8 cellular contexts compared by ENCODE assay signal in the genomic region with DNA sequence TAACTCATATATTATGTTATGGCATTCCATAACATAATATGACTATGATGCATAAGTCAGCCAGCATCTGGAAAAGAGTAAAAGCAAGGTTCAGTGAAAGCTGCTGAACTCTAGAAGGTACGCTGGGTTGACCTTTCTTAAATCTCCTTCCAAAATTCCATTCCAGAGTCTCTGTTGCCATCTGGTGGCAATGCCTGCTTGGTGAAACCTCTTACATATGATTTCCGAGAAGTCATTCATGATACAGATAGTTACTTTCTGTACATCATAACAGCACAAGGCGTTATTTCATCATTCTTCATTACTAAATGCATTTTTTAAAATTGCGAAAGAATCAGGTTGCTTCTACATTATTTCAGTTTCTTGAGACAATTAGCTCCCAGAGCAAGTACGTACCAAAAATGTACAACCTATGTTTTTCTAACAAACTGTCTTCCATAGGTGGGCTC. TPM values are rescaled to one million over a fixed set of nuclear protein-coding genes. Genes with fewer than 3 reads are reported as not detected.
DNase-seq lines count a peak whose midpoint lies in the region; ATAC-seq, FAIRE-seq and TF ChIP-seq lines count a peak whose summit lies in the region.

No MANE protein-coding gene starts in this region.

- H3K9me3 Mint-ChIP-seq in T-helper 1 cell treated with Interleukin-12 subunit alpha and Interleukin-12 subunit beta and Interleukin-4 antibody, amounts not matched to agents 30 μg/mL and 1 μg/mL, for 36 hours: no peaks in the 10 kb centered on the region
- H3K9me3 Mint-ChIP-seq in astrocyte (ENCODE audit: unreplicated experiment): no peaks in the 10 kb centered on the region

- H3K9ac ChIP-seq in astrocyte (ENCODE audit: low read length) (no peak overlapping the region), skeletal muscle satellite cell (ENCODE audit: low read depth, low read length) (no peak overlapping the region)

- H3K79me2 ChIP-seq in astrocyte (ENCODE audit: insufficient read depth, low read length): no peaks in the 10 kb centered on the region

- FAIRE-seq in A204.1 (lab: Jason Lieb, UNC): peak; percentile 97
- peak; percentile 98 for FAIRE-seq in astrocyte (lab: Jason Lieb, UNC)

- H4K20me1 ChIP-seq in astrocyte (ENCODE audit: insufficient read depth, low read length): no peaks in the 10 kb centered on the region

- DNase-seq in NCI-H187 treated with DMSO at 0.1 percent for 48 hours (lab: John Stamatoyannopoulos, UW): peak; percentile 31
- peak; percentile 58 for DNase-seq in astrocyte (ENCODE audit: low read depth)
- peak; percentile 45 for DNase-seq in hepatic stellate cell (ENCODE audit: low spot score)

- no peaks in the 10 kb centered on the region for H3K36me3 Mint-ChIP-seq in T-helper 1 cell treated with Interleukin-12 subunit alpha and Interleukin-12 subunit beta and Interleukin-4 antibody, amounts not matched to agents 30 μg/mL and 1 μg/mL, for 36 hours (ENCODE audit: low read depth)
- H3K36me3 Mint-ChIP-seq in astrocyte (ENCODE audit: low read depth, unreplicated experiment): no peaks in the 10 kb centered on the region

- H3K4me3 Mint-ChIP-seq in T-helper 1 cell treated with Interleukin-12 subunit alpha and Interleukin-12 subunit beta and Interleukin-4 antibody, amounts not matched to agents 30 μg/mL and 1 μg/mL, for 36 hours: no peak overlapping the region
- no peak overlapping the region for H3K4me3 Mint-ChIP-seq in astrocyte (ENCODE audit: unreplicated experiment)

- H3K4me1 Mint-ChIP-seq in T-helper 1 cell treated with Interleukin-12 subunit alpha and Interleukin-12 subunit beta and Interleukin-4 antibody, amounts not matched to agents 30 μg/mL and 1 μg/mL, for 36 hours (ENCODE audit: low read depth): peaks cover 6% of the 10 kb centered on the region
- no peaks in the 10 kb centered on the region for H3K4me1 Mint-ChIP-seq in astrocyte (ENCODE audit: low read depth, unreplicated experiment)

- peak; percentile 41 for ATAC-seq in GM18519 (IDR thresholded peaks at IDR 0.05; ENCODE audit: low FRiP score, unreplicated experiment)
- ATAC-seq in GM18517 (IDR thresholded peaks at IDR 0.05; ENCODE audit: unreplicated experiment): no peak

- H3K4me1 ChIP-seq in astrocyte (ENCODE audit: insufficient read depth, low read length) (no peaks in the 10 kb centered on the region), skeletal muscle satellite cell (ENCODE audit: control insufficient read depth, insufficient read depth, low read length) (peaks cover 6% of the 10 kb centered on the region)

- H3K36me3 ChIP-seq in astrocyte (ENCODE audit: insufficient read depth, low read length) (no peaks in the 10 kb centered on the region), skeletal muscle satellite cell (ENCODE audit: insufficient read depth, low read length) (no peaks in the 10 kb centered on the region)

- H3K4me2 ChIP-seq in astrocyte (ENCODE audit: low read length) (peak overlapping the region; percentile 30), skeletal muscle satellite cell (ENCODE audit: low read length) (peak overlapping the region; percentile 5)

- no peaks in the 10 kb centered on the region for H3K27me3 ChIP-seq in astrocyte (ENCODE audit: insufficient read depth, low read length)
- H3K27me3 ChIP-seq in skeletal muscle satellite cell (ENCODE audit: control insufficient read depth, insufficient read depth, low read length): no peaks in the 10 kb centered on the region

- H3K4me3 ChIP-seq in astrocyte (ENCODE audit: insufficient read depth, low read depth, low read length): no peak overlapping the region
- H3K4me3 ChIP-seq in skeletal muscle satellite cell (ENCODE audit: low read length): no peak overlapping the region

- no peak overlapping the region for H3K27ac ChIP-seq in astrocyte (ENCODE audit: low read depth, low read length)

- TF ChIP-seq CTCF in astrocyte (IDR thresholded peaks at IDR 0.05; ENCODE audit: insufficient read depth, low read depth, low read length): peak; percentile 92

- H3K27me3 Mint-ChIP-seq in T-helper 1 cell treated with Interleukin-12 subunit alpha and Interleukin-12 subunit beta and Interleukin-4 antibody, amounts not matched to agents 30 μg/mL and 1 μg/mL, for 36 hours (ENCODE audit: low read depth): no peaks in the 10 kb centered on the region
- peaks cover under 1% of the 10 kb centered on the region for H3K27me3 Mint-ChIP-seq in astrocyte (ENCODE audit: low read depth, unreplicated experiment)

- H3K9me3 ChIP-seq in astrocyte (ENCODE audit: insufficient read depth, low read depth, low read length): no peaks in the 10 kb centered on the region
- no peaks in the 10 kb centered on the region for H3K9me3 ChIP-seq in skeletal muscle satellite cell (replicated peaks; ENCODE audit: low read length)

- H3K27ac Mint-ChIP-seq in T-helper 1 cell treated with Interleukin-12 subunit alpha and Interleukin-12 subunit beta and Interleukin-4 antibody, amounts not matched to agents 30 μg/mL and 1 μg/mL, for 36 hours: peak overlapping the region; percentile 45
- H3K27ac Mint-ChIP-seq in astrocyte (ENCODE audit: unreplicated experiment): no peak overlapping the region

- H2AFZ ChIP-seq in astrocyte (ENCODE audit: low read depth, low read length): no peak overlapping the region

RNA-seq across cellular contexts. Expression of a gene that starts 7.0 kb away (rescaled TPM):
- total RNA-seq in astrocyte: 24.0 and 29.0 TPM in 2 replicates
- total RNA-seq in skeletal muscle satellite cell (2012; rRNA removed): 45.6 and 45.9 TPM in 2 replicates
